Comparison of ENCODE assay signal across 20 cellular contexts in genomic region chr4:137597751-137598493, GRCh38.
"Had no signal": no experiment of that assay in that cellular context is flagged by ENCODE, and none has a peak within 500 bp of the region (broad histone marks: within the 10 kb centered on the region; RNA-seq: fewer than 3 reads in every experiment).

No MANE protein-coding gene starts in this region.

- H3K36me3 Mint-ChIP-seq: activated naive CD8-positive, alpha-beta T cell treated with anti-CD3 and anti-CD28 coated beads for 36 hours; immature natural killer cell; naive thymus-derived CD8-positive, alpha-beta T cell; WTC11 had no signal

- H3K4me1 Mint-ChIP-seq: activated CD4-positive, alpha-beta T cell treated with anti-CD3 and anti-CD28 coated beads for 36 hours; activated naive CD8-positive, alpha-beta T cell treated with anti-CD3 and anti-CD28 coated beads for 36 hours; immature natural killer cell; naive thymus-derived CD8-positive, alpha-beta T cell had no signal

- H3K4me3 Mint-ChIP-seq: activated CD4-positive, alpha-beta T cell treated with anti-CD3 and anti-CD28 coated beads for 36 hours; activated naive CD8-positive, alpha-beta T cell treated with anti-CD3 and anti-CD28 coated beads for 36 hours; effector memory CD8-positive, alpha-beta T cell; immature natural killer cell; naive thymus-derived CD8-positive, alpha-beta T cell; WTC11 had no signal

- H3K27ac Mint-ChIP-seq: activated CD4-positive, alpha-beta T cell treated with anti-CD3 and anti-CD28 coated beads for 36 hours; activated naive CD8-positive, alpha-beta T cell treated with anti-CD3 and anti-CD28 coated beads for 36 hours; effector memory CD8-positive, alpha-beta T cell; immature natural killer cell; naive thymus-derived CD8-positive, alpha-beta T cell; WTC11 had no signal

- H3K36me3 ChIP-seq: cardiac muscle cell, gastroesophageal sphincter, tibial artery had no signal

- H3K4me3 ChIP-seq: cardiac muscle cell, gastroesophageal sphincter, tibial artery had no signal

- H3K9me3 ChIP-seq: gastroesophageal sphincter, tibial artery had no signal

- H3K27me3 Mint-ChIP-seq: activated CD4-positive, alpha-beta T cell treated with anti-CD3 and anti-CD28 coated beads for 36 hours; activated naive CD8-positive, alpha-beta T cell treated with anti-CD3 and anti-CD28 coated beads for 36 hours; effector memory CD8-positive, alpha-beta T cell; naive thymus-derived CD8-positive, alpha-beta T cell had no signal

- ATAC-seq: activated CD4-positive, alpha-beta T cell treated with anti-CD3 and anti-CD28 coated beads for 36 hours; effector memory CD8-positive, alpha-beta T cell; gastroesophageal sphincter; naive thymus-derived CD8-positive, alpha-beta T cell; stimulated activated naive CD8-positive, alpha-beta T cell treated with anti-CD3 and anti-CD28 coated beads, Interleukin-15, Interleukin-2, amounts not matched to agents 100 U/mL and 50 U/mL, for 24 hours; WTC11 had no signal

- H3K27me3 ChIP-seq: cardiac muscle cell, gastroesophageal sphincter, tibial artery had no signal

- H3K27ac ChIP-seq: cardiac muscle cell, gastroesophageal sphincter, tibial artery had no signal

- DNase-seq: activated CD4-positive, alpha-beta T cell treated with anti-CD3 and anti-CD28 coated beads for 36 hours; activated CD4-positive, alpha-beta T cell treated with anti-CD3 and anti-CD28 coated beads, Interleukin-2, amount 50 U/mL, for 48 hours; activated naive CD8-positive, alpha-beta T cell treated with anti-CD3 and anti-CD28 coated beads for 36 hours; amniotic stem cell; effector memory CD8-positive, alpha-beta T cell; erythroblast; immature natural killer cell; kidney glomerular epithelial cell; mesendoderm; naive thymus-derived CD8-positive, alpha-beta T cell; occipital lobe; retina; stimulated activated CD4-positive, alpha-beta T cell treated with anti-CD3 and anti-CD28 coated beads, Interleukin-12 subunit alpha, Interleukin-12 subunit beta, amount 100 ng/mL, for 4 hours; stimulated activated CD4-positive, alpha-beta T cell treated with anti-CD3 and anti-CD28 coated beads, Interleukin-2, amount 100 ng/mL, for 24 hours; stimulated activated naive CD8-positive, alpha-beta T cell treated with anti-CD3 and anti-CD28 coated beads, Interleukin-15, Interleukin-2, amounts not matched to agents 100 U/mL and 50 U/mL, for 24 hours; substantia nigra; tibial artery had no signal
